15 cellular contexts compared by ENCODE assay signal in the genomic region with DNA sequence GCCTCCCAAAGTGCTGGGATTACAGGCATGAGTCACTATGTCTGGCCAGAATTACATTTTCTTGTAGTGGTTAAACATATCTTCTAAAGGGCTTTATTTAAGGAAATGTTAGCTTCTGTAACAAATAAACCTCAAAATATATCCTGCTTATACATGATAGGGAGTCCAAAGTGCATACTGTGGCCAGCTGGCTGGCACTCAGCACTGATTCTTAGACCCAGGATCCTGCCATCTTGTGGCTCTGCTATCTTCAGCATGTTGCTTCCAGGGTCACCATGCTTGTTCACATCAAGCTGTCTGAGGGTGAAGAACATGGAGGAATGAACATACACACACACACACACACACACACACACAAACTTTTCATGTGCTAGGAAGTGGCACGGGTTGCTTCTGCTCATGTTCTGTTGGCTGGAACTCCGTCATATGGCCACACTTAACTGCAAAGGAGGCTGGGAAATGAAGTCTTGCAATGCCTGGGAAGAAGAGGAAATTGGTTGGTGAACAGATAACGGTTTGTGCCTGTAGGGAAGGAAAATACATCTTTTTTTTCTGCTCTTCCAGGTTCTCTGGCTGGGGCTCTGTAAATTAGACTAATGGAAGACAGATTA. TPM values are rescaled to one million over a fixed set of nuclear protein-coding genes. Genes with fewer than 3 reads are reported as not detected.
"Had no signal": no experiment of that assay in that cellular context is flagged by ENCODE, and none has a peak within 500 bp of the region (broad histone marks: within the 10 kb centered on the region; RNA-seq: fewer than 3 reads in every experiment).

No MANE protein-coding gene starts in this region.

- H3K4me1 ChIP-seq: lower lobe of right lung had no signal

- FAIRE-seq: bronchial epithelial cell, colon, TTC549 had no signal

- DNase-seq: activated CD4-positive, alpha-beta memory T cell treated with anti-CD3 and anti-CD28 coated beads for 36 hours; activated CD4-positive, alpha-beta T cell treated with anti-CD3 and anti-CD28 coated beads for 1 hour; activated CD8-positive, alpha-beta memory T cell treated with anti-CD3 and anti-CD28 coated beads, Interleukin-2, amount 50 U/mL, for 4 hours; foreskin fibroblast; left cardiac atrium; lower lobe of right lung; naive B cell; retina; stimulated activated naive B cell treated with anti-CD40 and anti-IgM and Interleukin-4, amounts not matched to agents 10 μg/mL and 1 μg/mL and 100 μg/mL, for 72 hours had no signal

- H3K9me3 ChIP-seq: lower lobe of right lung had no signal

- H3K27ac ChIP-seq: esophagus muscularis mucosa, lower lobe of right lung had no signal

- ATAC-seq: left cardiac atrium; lower lobe of right lung; stimulated activated naive B cell treated with anti-CD40 and anti-IgM and Interleukin-4, amounts not matched to agents 10 μg/mL and 1 μg/mL and 100 μg/mL, for 72 hours had no signal

- H3K4me3 ChIP-seq: esophagus muscularis mucosa, lower lobe of right lung, smooth muscle cell had no signal

- H3K4me2 ChIP-seq: smooth muscle cell had no signal

- H3K36me3 ChIP-seq: esophagus muscularis mucosa, lower lobe of right lung had no signal

RNA-seq across cellular contexts. Expression of gene NPPC, which starts 40.0 kb away (rescaled TPM):
- total RNA-seq: bronchial epithelial cell; lower lobe of right lung; smooth muscle cell; T-helper 1 cell treated with Interleukin-12 subunit alpha and Interleukin-12 subunit beta and Interleukin-4 antibody, amounts not matched to agents 30 ng/mL and 1 ng/mL, for 36 hours had no signal
